20 cellular contexts compared by ENCODE assay signal in genomic region chr3:179801831-179802230, GRCh38.
"Had no signal": no experiment of that assay in that cellular context is flagged by ENCODE, and none has a peak within 500 bp of the region (broad histone marks: within the 10 kb centered on the region; RNA-seq: fewer than 3 reads in every experiment).

No MANE protein-coding gene starts in this region.

- H3K27ac Mint-ChIP-seq: activated B cell treated with CpG ODN at 0.5 μM for 24 hours; activated CD4-positive, alpha-beta T cell treated with anti-CD3 and anti-CD28 coated beads, Interleukin-2, amount 10 ng/mL, durations not matched to agents 24 days and 14 days; activated CD8-positive, alpha-beta T cell treated with anti-CD3 and anti-CD28 coated beads, Interleukin-2, amount 10 ng/mL, durations not matched to agents 7 days and 5 days; activated naive CD8-positive, alpha-beta T cell; activated T-cell treated with anti-CD3 and anti-CD28 coated beads, Interleukin-2, amount 50 U/mL, for 72 hours; memory B cell; natural killer cell treated with Interleukin-12 subunit alpha and Interleukin-12 subunit beta and Interleukin-15 and Interleukin-18, amount 100 ng/mL, for 72 hours had no signal

- H3K4me1 ChIP-seq: left ventricle myocardium inferior, tibial artery had no signal

- H3K4me1 Mint-ChIP-seq: activated B cell treated with CpG ODN at 0.5 μM for 24 hours; activated CD4-positive, alpha-beta T cell treated with anti-CD3 and anti-CD28 coated beads, Interleukin-2, amount 10 ng/mL, durations not matched to agents 24 days and 14 days; memory B cell had no signal

- H3K9me3 Mint-ChIP-seq: activated B cell treated with CpG ODN at 0.5 μM for 24 hours; activated CD4-positive, alpha-beta T cell treated with anti-CD3 and anti-CD28 coated beads, Interleukin-2, amount 10 ng/mL, durations not matched to agents 24 days and 14 days; activated T-cell treated with anti-CD3 and anti-CD28 coated beads, Interleukin-2, amount 50 U/mL, for 72 hours; memory B cell; natural killer cell treated with Interleukin-12 subunit alpha and Interleukin-12 subunit beta and Interleukin-15 and Interleukin-18, amount 100 ng/mL, for 72 hours had no signal

- H3K4me3 Mint-ChIP-seq: activated B cell treated with CpG ODN at 0.5 μM for 24 hours; activated CD4-positive, alpha-beta T cell treated with anti-CD3 and anti-CD28 coated beads, Interleukin-2, amount 10 ng/mL, durations not matched to agents 24 days and 14 days; activated CD8-positive, alpha-beta T cell treated with anti-CD3 and anti-CD28 coated beads, Interleukin-2, amount 10 ng/mL, durations not matched to agents 7 days and 5 days; activated naive CD8-positive, alpha-beta T cell; activated T-cell treated with anti-CD3 and anti-CD28 coated beads, Interleukin-2, amount 50 U/mL, for 72 hours; memory B cell; natural killer cell treated with Interleukin-12 subunit alpha and Interleukin-12 subunit beta and Interleukin-15 and Interleukin-18, amount 100 ng/mL, for 72 hours had no signal

- H3K36me3 Mint-ChIP-seq: activated naive CD8-positive, alpha-beta T cell; memory B cell; natural killer cell treated with Interleukin-12 subunit alpha and Interleukin-12 subunit beta and Interleukin-15 and Interleukin-18, amount 100 ng/mL, for 72 hours had no signal

- H3K27ac ChIP-seq: left ventricle myocardium inferior, tibial artery had no signal

- H3K27me3 ChIP-seq: tibial artery had no signal

- H3K4me3 ChIP-seq: left ventricle myocardium inferior, tibial artery had no signal

- H3K36me3 ChIP-seq: left ventricle myocardium inferior, tibial artery had no signal

- ATAC-seq: activated CD8-positive, alpha-beta T cell treated with anti-CD3 and anti-CD28 coated beads, Interleukin-2, amount 10 ng/mL, durations not matched to agents 7 days and 5 days; activated T-cell treated with anti-CD3 and anti-CD28 coated beads, Interleukin-2, amount 50 U/mL, for 72 hours; natural killer cell treated with Interleukin-12 subunit alpha and Interleukin-12 subunit beta and Interleukin-15 and Interleukin-18, amount 100 ng/mL, for 72 hours had no signal

- H3K9me3 ChIP-seq: left ventricle myocardium inferior, tibial artery had no signal

- DNase-seq: activated B cell treated with CpG ODN at 0.5 μM for 24 hours; activated CD4-positive, alpha-beta T cell treated with anti-CD3 and anti-CD28 coated beads, Interleukin-2, amount 10 ng/mL, durations not matched to agents 24 days and 14 days; activated CD8-positive, alpha-beta memory T cell treated with anti-CD3 and anti-CD28 coated beads, Interleukin-2, amount 50 U/mL, for 4 hours; activated CD8-positive, alpha-beta T cell treated with anti-CD3 and anti-CD28 coated beads, Interleukin-2, amount 10 ng/mL, durations not matched to agents 7 days and 5 days; activated gamma-delta T cell treated with Interleukin-2 at 50 U/mL for 16 hours; activated T-cell treated with anti-CD3 and anti-CD28 coated beads, Interleukin-2, amount 50 U/mL, for 72 hours; cerebellar nuclear complex; erythroblast; hippocampal formation; left ventricle myocardium inferior; posterior cingulate gyrus; retina; stimulated activated CD4-positive, alpha-beta T cell treated with anti-CD3 and anti-CD28 coated beads, Interleukin-15, amount 100 ng/mL, for 24 hours; stimulated activated CD4-positive, alpha-beta T cell treated with anti-CD3 and anti-CD28 coated beads, Interleukin-4, amount 100 ng/mL, for 24 hours; stimulated activated naive CD4-positive, alpha-beta T cell; T-helper 2 cell; tibial artery had no signal
